1 cellular context compared by ENCODE assay signal in the genomic region with DNA sequence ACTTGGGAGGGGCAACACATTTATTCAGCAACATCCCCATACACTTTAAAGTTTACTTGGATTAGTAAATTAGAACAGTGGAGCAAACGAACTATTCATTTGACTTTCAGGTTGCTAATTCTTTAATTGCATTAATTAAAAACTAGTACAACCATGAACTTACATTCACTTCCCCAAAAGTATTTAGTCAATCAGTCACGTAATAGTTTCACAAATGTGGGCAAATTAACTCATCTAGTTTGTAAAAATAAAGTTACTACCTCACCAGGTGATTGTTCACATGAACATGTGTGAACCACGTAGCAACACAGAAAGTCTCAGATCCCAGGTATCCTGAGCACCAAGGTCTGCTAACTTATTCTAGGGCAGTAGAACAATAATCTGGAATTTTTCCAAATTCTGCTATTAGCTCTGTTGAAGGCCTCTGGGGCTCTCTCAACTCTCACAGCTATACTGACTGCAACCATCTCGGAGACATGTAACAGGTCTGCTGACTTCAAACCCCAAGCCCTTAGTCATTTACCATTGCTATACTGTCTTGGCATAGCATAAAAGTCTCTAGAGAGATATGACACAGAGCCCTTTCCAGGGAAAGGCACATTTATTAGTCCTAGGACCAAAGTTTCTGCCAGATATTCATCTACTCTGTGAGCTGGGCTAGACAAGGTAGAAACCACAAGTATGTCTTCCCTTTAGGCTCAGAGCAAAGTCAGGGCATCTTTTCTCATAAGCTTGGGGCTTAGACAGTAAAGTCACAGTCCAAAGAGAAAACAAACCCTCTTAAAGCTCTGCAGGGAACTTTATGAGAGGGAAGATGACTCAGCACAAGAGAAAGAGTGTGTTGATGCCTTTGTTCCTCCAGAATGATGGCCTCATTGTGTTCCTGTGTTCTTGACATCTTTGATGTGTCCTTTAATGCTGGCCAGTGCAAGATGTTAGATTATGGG.
TF ChIP-seq lines count a peak whose summit lies in the region.

No MANE protein-coding gene starts in this region.

TF ChIP-seq in GM12878, 131 proteins besides CTCF, POLR2A, EP300 and RAD21 (continues in another document):
- TF ChIP-seq, protein P1, sequence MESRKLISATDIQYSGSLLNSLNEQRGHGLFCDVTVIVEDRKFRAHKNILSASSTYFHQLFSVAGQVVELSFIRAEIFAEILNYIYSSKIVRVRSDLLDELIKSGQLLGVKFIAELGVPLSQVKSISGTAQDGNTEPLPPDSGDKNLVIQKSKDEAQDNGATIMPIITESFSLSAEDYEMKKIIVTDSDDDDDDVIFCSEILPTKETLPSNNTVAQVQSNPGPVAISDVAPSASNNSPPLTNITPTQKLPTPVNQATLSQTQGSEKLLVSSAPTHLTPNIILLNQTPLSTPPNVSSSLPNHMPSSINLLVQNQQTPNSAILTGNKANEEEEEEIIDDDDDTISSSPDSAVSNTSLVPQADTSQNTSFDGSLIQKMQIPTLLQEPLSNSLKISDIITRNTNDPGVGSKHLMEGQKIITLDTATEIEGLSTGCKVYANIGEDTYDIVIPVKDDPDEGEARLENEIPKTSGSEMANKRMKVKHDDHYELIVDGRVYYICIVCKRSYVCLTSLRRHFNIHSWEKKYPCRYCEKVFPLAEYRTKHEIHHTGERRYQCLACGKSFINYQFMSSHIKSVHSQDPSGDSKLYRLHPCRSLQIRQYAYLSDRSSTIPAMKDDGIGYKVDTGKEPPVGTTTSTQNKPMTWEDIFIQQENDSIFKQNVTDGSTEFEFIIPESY (IDR thresholded peaks at IDR 0.05) = no peak
- TF ChIP-seq HDGF (IDR thresholded peaks at IDR 0.05) = no peak
- TF ChIP-seq BRCA1 (IDR thresholded peaks at IDR 0.05; ENCODE audit: low read depth, low read length) = no peak
- peak; percentile 92 for TF ChIP-seq ATF7 (IDR thresholded peaks at IDR 0.05; ENCODE audit: low read depth)
- no peak for TF ChIP-seq CREB1 (IDR thresholded peaks at IDR 0.05; ENCODE audit: low read depth)
- peak; percentile 48; the same call in 1 of the 2 replicates for TF ChIP-seq IKZF1 (conservative IDR thresholded peaks at IDR 0.05)
- TF ChIP-seq JUNB (IDR thresholded peaks at IDR 0.05) = peak; percentile 33; the same call in 1 of the 2 replicates
- no peak for TF ChIP-seq POLR2AphosphoS5 (IDR thresholded peaks at IDR 0.05; ENCODE audit: low read length)
- 0 out of 2 replicates have a peak, but pooled peaks have one; percentile 9 for TF ChIP-seq NR2C1 (IDR thresholded peaks at IDR 0.05)
- TF ChIP-seq, protein P2, sequence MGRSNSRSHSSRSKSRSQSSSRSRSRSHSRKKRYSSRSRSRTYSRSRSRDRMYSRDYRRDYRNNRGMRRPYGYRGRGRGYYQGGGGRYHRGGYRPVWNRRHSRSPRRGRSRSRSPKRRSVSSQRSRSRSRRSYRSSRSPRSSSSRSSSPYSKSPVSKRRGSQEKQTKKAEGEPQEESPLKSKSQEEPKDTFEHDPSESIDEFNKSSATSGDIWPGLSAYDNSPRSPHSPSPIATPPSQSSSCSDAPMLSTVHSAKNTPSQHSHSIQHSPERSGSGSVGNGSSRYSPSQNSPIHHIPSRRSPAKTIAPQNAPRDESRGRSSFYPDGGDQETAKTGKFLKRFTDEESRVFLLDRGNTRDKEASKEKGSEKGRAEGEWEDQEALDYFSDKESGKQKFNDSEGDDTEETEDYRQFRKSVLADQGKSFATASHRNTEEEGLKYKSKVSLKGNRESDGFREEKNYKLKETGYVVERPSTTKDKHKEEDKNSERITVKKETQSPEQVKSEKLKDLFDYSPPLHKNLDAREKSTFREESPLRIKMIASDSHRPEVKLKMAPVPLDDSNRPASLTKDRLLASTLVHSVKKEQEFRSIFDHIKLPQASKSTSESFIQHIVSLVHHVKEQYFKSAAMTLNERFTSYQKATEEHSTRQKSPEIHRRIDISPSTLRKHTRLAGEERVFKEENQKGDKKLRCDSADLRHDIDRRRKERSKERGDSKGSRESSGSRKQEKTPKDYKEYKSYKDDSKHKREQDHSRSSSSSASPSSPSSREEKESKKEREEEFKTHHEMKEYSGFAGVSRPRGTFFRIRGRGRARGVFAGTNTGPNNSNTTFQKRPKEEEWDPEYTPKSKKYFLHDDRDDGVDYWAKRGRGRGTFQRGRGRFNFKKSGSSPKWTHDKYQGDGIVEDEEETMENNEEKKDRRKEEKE (IDR thresholded peaks at IDR 0.05) = no peak
- TF ChIP-seq, protein P3, sequence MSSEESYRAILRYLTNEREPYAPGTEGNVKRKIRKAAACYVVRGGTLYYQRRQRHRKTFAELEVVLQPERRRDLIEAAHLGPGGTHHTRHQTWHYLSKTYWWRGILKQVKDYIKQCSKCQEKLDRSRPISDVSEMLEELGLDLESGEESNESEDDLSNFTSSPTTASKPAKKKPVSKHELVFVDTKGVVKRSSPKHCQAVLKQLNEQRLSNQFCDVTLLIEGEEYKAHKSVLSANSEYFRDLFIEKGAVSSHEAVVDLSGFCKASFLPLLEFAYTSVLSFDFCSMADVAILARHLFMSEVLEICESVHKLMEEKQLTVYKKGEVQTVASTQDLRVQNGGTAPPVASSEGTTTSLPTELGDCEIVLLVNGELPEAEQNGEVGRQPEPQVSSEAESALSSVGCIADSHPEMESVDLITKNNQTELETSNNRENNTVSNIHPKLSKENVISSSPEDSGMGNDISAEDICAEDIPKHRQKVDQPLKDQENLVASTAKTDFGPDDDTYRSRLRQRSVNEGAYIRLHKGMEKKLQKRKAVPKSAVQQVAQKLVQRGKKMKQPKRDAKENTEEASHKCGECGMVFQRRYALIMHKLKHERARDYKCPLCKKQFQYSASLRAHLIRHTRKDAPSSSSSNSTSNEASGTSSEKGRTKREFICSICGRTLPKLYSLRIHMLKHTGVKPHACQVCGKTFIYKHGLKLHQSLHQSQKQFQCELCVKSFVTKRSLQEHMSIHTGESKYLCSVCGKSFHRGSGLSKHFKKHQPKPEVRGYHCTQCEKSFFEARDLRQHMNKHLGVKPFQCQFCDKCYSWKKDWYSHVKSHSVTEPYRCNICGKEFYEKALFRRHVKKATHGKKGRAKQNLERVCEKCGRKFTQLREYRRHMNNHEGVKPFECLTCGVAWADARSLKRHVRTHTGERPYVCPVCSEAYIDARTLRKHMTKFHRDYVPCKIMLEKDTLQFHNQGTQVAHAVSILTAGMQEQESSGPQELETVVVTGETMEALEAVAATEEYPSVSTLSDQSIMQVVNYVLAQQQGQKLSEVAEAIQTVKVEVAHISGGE (CRISPR knock-in tag; IDR thresholded peaks at IDR 0.05) = no peak
- no peak for TF ChIP-seq SIN3A (IDR thresholded peaks at IDR 0.05; ENCODE audit: low read depth, low read length)
- TF ChIP-seq, protein P4, sequence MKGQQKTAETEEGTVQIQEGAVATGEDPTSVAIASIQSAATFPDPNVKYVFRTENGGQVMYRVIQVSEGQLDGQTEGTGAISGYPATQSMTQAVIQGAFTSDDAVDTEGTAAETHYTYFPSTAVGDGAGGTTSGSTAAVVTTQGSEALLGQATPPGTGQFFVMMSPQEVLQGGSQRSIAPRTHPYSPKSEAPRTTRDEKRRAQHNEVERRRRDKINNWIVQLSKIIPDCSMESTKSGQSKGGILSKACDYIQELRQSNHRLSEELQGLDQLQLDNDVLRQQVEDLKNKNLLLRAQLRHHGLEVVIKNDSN (IDR thresholded peaks at IDR 0.05; ENCODE audit: borderline replicate concordance, extremely low read length, insufficient read depth, low read depth, low read length) = no peak
- peak; percentile 98 for TF ChIP-seq MTA2 (IDR thresholded peaks at IDR 0.05; ENCODE audit: low read depth)
- TF ChIP-seq BMI1 (IDR thresholded peaks at IDR 0.05; ENCODE audit: borderline replicate concordance) = 0 out of 2 replicates have a peak, but pooled peaks have one; percentile 56
- TF ChIP-seq NFIC (IDR thresholded peaks at IDR 0.05; ENCODE audit: low read depth, low read length) = no peak
- TF ChIP-seq KLF5 (IDR thresholded peaks at IDR 0.05; ENCODE audit: partially characterized antibody) = no peak
- peak; percentile 78 for TF ChIP-seq RAD51 (IDR thresholded peaks at IDR 0.05)
- peak; percentile 61; the same call in 1 of the 2 replicates for TF ChIP-seq ZNF217 (IDR thresholded peaks at IDR 0.05)
- TF ChIP-seq BCL11A (IDR thresholded peaks at IDR 0.05; ENCODE audit: low read depth, low read length) = 0 out of 2 replicates have a peak, but pooled peaks have one; percentile 23
- TF ChIP-seq, protein P5, sequence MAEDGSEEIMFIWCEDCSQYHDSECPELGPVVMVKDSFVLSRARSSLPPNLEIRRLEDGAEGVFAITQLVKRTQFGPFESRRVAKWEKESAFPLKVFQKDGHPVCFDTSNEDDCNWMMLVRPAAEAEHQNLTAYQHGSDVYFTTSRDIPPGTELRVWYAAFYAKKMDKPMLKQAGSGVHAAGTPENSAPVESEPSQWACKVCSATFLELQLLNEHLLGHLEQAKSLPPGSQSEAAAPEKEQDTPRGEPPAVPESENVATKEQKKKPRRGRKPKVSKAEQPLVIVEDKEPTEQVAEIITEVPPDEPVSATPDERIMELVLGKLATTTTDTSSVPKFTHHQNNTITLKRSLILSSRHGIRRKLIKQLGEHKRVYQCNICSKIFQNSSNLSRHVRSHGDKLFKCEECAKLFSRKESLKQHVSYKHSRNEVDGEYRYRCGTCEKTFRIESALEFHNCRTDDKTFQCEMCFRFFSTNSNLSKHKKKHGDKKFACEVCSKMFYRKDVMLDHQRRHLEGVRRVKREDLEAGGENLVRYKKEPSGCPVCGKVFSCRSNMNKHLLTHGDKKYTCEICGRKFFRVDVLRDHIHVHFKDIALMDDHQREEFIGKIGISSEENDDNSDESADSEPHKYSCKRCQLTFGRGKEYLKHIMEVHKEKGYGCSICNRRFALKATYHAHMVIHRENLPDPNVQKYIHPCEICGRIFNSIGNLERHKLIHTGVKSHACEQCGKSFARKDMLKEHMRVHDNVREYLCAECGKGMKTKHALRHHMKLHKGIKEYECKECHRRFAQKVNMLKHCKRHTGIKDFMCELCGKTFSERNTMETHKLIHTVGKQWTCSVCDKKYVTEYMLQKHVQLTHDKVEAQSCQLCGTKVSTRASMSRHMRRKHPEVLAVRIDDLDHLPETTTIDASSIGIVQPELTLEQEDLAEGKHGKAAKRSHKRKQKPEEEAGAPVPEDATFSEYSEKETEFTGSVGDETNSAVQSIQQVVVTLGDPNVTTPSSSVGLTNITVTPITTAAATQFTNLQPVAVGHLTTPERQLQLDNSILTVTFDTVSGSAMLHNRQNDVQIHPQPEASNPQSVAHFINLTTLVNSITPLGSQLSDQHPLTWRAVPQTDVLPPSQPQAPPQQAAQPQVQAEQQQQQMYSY (CRISPR knock-in tag; IDR thresholded peaks at IDR 0.05) = no peak
- TF ChIP-seq JUND (IDR thresholded peaks at IDR 0.05; ENCODE audit: low read depth, low read length) = no peak
- TF ChIP-seq, protein P6, sequence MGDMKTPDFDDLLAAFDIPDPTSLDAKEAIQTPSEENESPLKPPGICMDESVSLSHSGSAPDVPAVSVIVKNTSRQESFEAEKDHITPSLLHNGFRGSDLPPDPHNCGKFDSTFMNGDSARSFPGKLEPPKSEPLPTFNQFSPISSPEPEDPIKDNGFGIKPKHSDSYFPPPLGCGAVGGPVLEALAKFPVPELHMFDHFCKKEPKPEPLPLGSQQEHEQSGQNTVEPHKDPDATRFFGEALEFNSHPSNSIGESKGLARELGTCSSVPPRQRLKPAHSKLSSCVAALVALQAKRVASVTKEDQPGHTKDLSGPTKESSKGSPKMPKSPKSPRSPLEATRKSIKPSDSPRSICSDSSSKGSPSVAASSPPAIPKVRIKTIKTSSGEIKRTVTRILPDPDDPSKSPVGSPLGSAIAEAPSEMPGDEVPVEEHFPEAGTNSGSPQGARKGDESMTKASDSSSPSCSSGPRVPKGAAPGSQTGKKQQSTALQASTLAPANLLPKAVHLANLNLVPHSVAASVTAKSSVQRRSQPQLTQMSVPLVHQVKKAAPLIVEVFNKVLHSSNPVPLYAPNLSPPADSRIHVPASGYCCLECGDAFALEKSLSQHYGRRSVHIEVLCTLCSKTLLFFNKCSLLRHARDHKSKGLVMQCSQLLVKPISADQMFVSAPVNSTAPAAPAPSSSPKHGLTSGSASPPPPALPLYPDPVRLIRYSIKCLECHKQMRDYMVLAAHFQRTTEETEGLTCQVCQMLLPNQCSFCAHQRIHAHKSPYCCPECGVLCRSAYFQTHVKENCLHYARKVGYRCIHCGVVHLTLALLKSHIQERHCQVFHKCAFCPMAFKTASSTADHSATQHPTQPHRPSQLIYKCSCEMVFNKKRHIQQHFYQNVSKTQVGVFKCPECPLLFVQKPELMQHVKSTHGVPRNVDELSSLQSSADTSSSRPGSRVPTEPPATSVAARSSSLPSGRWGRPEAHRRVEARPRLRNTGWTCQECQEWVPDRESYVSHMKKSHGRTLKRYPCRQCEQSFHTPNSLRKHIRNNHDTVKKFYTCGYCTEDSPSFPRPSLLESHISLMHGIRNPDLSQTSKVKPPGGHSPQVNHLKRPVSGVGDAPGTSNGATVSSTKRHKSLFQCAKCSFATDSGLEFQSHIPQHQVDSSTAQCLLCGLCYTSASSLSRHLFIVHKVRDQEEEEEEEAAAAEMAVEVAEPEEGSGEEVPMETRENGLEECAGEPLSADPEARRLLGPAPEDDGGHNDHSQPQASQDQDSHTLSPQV (IDR thresholded peaks at IDR 0.05) = peak; percentile 76; the same call in 1 of the 2 replicates
- peak; percentile 77; the same call in 1 of the 2 replicates for TF ChIP-seq SPI1 (IDR thresholded peaks at IDR 0.05; ENCODE audit: borderline replicate concordance, insufficient read depth, low read depth, low read length)
- no peak for TF ChIP-seq ZNF622 (IDR thresholded peaks at IDR 0.05)
- peak; percentile 36 to 47; a peak in 2 of 4 replicates for TF ChIP-seq IKZF2 (IDR thresholded peaks at IDR 0.05)
- TF ChIP-seq PAX8 (IDR thresholded peaks at IDR 0.05) = no peak
- TF ChIP-seq, protein P7, sequence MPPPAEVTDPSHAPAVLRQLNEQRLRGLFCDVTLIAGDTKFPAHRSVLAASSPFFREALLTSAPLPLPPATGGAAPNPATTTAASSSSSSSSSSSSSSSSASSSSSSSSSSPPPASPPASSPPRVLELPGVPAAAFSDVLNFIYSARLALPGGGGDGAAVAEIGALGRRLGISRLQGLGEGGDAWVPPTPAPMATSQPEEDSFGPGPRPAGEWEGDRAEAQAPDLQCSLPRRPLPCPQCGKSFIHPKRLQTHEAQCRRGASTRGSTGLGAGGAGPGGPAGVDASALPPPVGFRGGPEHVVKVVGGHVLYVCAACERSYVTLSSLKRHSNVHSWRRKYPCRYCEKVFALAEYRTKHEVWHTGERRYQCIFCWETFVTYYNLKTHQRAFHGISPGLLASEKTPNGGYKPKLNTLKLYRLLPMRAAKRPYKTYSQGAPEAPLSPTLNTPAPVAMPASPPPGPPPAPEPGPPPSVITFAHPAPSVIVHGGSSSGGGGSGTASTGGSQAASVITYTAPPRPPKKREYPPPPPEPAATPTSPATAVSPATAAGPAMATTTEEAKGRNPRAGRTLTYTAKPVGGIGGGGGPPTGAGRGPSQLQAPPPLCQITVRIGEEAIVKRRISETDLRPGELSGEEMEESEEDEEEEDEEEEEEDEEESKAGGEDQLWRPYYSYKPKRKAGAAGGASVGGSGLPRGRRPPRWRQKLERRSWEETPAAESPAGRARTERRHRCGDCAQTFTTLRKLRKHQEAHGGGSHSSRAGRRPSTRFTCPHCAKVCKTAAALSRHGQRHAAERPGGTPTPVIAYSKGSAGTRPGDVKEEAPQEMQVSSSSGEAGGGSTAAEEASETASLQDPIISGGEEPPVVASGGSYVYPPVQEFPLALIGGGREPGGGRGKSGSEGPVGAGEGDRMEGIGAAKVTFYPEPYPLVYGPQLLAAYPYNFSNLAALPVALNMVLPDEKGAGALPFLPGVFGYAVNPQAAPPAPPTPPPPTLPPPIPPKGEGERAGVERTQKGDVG (CRISPR knock-in tag; IDR thresholded peaks at IDR 0.05) = no peak
- TF ChIP-seq SMAD1 (IDR thresholded peaks at IDR 0.05; ENCODE audit: low read depth, partially characterized antibody) = no peak
